Comparison of ENCODE assay signal across 13 cellular contexts in the genomic region with DNA sequence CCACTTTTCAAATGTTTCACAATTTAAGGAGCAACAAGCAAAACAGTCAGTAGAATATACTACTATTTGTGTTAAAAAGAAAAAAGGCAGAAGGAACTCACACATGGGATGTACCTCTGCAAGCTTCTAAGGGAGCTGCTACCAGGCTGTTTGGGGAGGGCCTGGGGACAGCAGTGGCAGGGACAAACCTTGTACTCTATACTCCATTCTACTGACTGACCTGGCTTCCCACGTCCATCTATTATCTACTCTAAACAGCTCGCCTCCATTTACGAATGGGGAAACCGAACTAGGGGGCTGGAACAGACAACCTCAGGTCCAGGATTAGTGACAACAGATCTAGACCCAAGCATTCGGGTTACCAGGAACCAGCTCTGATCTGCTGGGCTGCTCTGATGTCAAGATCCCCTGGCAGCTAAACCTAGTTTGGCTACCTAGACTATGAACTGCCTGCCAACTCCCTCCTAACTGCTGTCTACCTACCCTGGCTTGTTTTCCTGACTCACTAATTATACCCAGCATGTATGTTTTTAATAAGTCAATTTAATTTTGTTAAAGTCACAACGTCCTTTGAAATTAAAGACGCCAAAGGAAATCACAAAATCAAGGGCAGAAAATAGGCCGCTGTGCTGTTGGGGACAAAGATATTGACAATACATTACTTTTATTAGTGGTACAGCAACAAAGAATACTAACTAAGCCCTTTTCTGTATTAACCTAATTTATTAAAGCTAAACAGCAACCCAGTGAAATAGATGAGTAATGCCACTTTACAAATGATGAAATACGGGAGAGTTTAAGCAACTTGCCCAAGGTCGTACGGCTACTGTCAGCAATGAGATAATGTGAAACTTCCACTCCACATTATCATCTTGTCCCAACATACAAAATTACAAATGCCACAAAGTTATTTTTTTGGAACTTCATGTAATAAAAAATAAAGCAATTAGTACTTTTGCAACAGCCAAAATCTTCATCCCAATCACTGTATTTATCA. TPM values are rescaled to one million over a fixed set of nuclear protein-coding genes. Genes with fewer than 3 reads are reported as not detected.
A peak's percentile ranks its signal among the peaks of the same experiment; 100 is the strongest.
DNase-seq lines count a peak whose midpoint lies in the region; ATAC-seq and TF ChIP-seq lines count a peak whose summit lies in the region.
"Had no signal": no experiment of that assay in that cellular context is flagged by ENCODE, and none has a peak within 500 bp of the region (broad histone marks: within the 10 kb centered on the region; RNA-seq: fewer than 3 reads in every experiment).

No MANE protein-coding gene starts in this region.

- no peaks in the 10 kb centered on the region for H3K9me3 ChIP-seq in Panc1 (ENCODE audit: control insufficient read depth, insufficient read depth, low read depth, low read length)

- peaks cover 3% of the 10 kb centered on the region; the same call in 1 of the 2 replicates for H3K36me3 ChIP-seq in Panc1 (ENCODE audit: control insufficient read depth, insufficient read depth, low read length)
- H3K36me3 ChIP-seq: neural progenitor cell had no signal

- H3K36me3 Mint-ChIP-seq in CD14-positive monocyte (peaks cover 68 to 77% of the 10 kb centered on the region in 2 donors), neural crest cell (ENCODE audit: low read depth) (no peaks in the 10 kb centered on the region)

- TF ChIP-seq CTCF in CD14-positive monocyte (IDR thresholded peaks at IDR 0.05) (no peak), Panc1 (IDR thresholded peaks at IDR 0.05) (no peak), neural crest cell (conservative IDR thresholded peaks at IDR 0.05) (no peak)

- CTCF ChIA-PET in Panc1 (lab: Charles Lee), result interaction anchor here (0.6 kb wide), 2 partner anchors 8 to 314 kb away, joined by 4 to 7 read pairs; no protein-coding TSS in a partner anchor

- H3K4me3 ChIP-seq in Panc1 (ENCODE audit: low read depth in 2 of 2, low read length in 2 of 2), result peak overlapping the region; percentile 15 to 86; a peak in 3 of 4 replicates
- H3K4me3 ChIP-seq: neural progenitor cell had no signal

- no TSS peak for BruUV-seq in Panc1 (replicated peaks; lab: Mats Ljungman, UMichigan)

- H3K27ac ChIP-seq in Panc1 (ENCODE audit: low read length), result peak overlapping the region; percentile 96
- H3K27ac ChIP-seq: neural progenitor cell had no signal

- ATAC-seq in Panc1 (peak; percentile 47; the same call in 1 of the 2 replicates), HG03354 (IDR thresholded peaks at IDR 0.05; ENCODE audit: poor library complexity, severe bottlenecking, unreplicated experiment) (no peak)
- ATAC-seq: activated CD8-positive, alpha-beta T cell treated with anti-CD3 and anti-CD28 coated beads, Interleukin-2, amount 10 ng/mL, durations not matched to agents 7 days and 5 days had no signal

- H3K27ac Mint-ChIP-seq in CD14-positive monocyte (peak overlapping the region; percentile 73 to 100 (median 87)), neural crest cell (ENCODE audit: unreplicated experiment) (peak overlapping the region; percentile 17)
- H3K27ac Mint-ChIP-seq: activated CD8-positive, alpha-beta T cell treated with anti-CD3 and anti-CD28 coated beads, Interleukin-2, amount 10 ng/mL, durations not matched to agents 7 days and 5 days; activated naive CD4-positive, alpha-beta T cell treated with anti-CD3 and anti-CD28 coated beads for 36 hours; H9 had no signal

- H3K9me3 Mint-ChIP-seq in CD14-positive monocyte (peaks cover 0 to 3% (median 0%) of the 10 kb centered on the region in 7 donors), neural crest cell (no peaks in the 10 kb centered on the region)
- H3K9me3 Mint-ChIP-seq: activated naive CD4-positive, alpha-beta T cell treated with anti-CD3 and anti-CD28 coated beads for 36 hours; H9; neural progenitor cell had no signal

- H3K4me1 ChIP-seq in Panc1 (ENCODE audit: control insufficient read depth, insufficient read depth, low read length), result peaks cover 75% of the 10 kb centered on the region

- peak overlapping the region; percentile 99 for H3K4me3 Mint-ChIP-seq in CD14-positive monocyte
- H3K4me3 Mint-ChIP-seq in neural crest cell, result peak overlapping the region; percentile 22
- H3K4me3 Mint-ChIP-seq: activated CD8-positive, alpha-beta T cell treated with anti-CD3 and anti-CD28 coated beads, Interleukin-2, amount 10 ng/mL, durations not matched to agents 7 days and 5 days; activated naive CD4-positive, alpha-beta T cell treated with anti-CD3 and anti-CD28 coated beads for 36 hours; H9; neural progenitor cell had no signal

- intact Hi-C loops in CD14-positive monocyte (cut with micrococcal nuclease) (no loop called here), Panc1 (cut with micrococcal nuclease; ENCODE audit: unreplicated experiment) (no loop called here)

- no peaks in the 10 kb centered on the region for H3K27me3 Mint-ChIP-seq in CD14-positive monocyte (ENCODE audit: low read depth in 3 of 3)
- H3K27me3 Mint-ChIP-seq in neural crest cell (ENCODE audit: low read depth), result no peaks in the 10 kb centered on the region

- peaks cover 78% of the 10 kb centered on the region for H3K4me1 Mint-ChIP-seq in CD14-positive monocyte
- H3K4me1 Mint-ChIP-seq in neural crest cell, result peaks cover 65% of the 10 kb centered on the region

- POLR2A ChIA-PET in Panc1 (lab: Charles Lee), result interaction anchor here (0.7 kb wide), 1 partner anchor 110 kb away, joined by 11 read pairs; no protein-coding TSS in a partner anchor

- H3K27me3 ChIP-seq in Panc1 (ENCODE audit: control insufficient read depth, insufficient read depth, low read length), result no peaks in the 10 kb centered on the region
- H3K27me3 ChIP-seq: neural progenitor cell had no signal

- in situ Hi-C loops in Panc1 (cut with HindIII; ENCODE audit: low pct_unique_long_range_greater_than_20kb, low sequenced_read_pairs), result no loop called here

- no peak for DNase-seq in CD14-positive monocyte (ENCODE audit: low spot score)
- DNase-seq in Panc1 (ENCODE audit: low read depth, low spot score), result no peak
- peak; percentile 40 for DNase-seq in fibroblast of gingiva (ENCODE audit: low read depth)
- DNase-seq in neural crest cell (ENCODE audit: low read depth, low spot score), result no peak
- DNase-seq in stimulated activated CD4-positive, alpha-beta T cell treated with anti-CD3 and anti-CD28 coated beads, Interleukin-4, amount 100 ng/mL, for 24 hours, result no peak
- no peak for DNase-seq in midbrain (lab: John Stamatoyannopoulos, UW)
- DNase-seq in DMS153 (lab: John Stamatoyannopoulos, UW), result no peak
- DNase-seq: activated CD8-positive, alpha-beta T cell treated with anti-CD3 and anti-CD28 coated beads, Interleukin-2, amount 10 ng/mL, durations not matched to agents 7 days and 5 days; activated naive CD4-positive, alpha-beta T cell treated with anti-CD3 and anti-CD28 coated beads for 36 hours; H9; NCI-H345 had no signal

RNA-seq across cellular contexts. Expression of gene PSAP, which starts 5.3 kb away (rescaled TPM):
- polyA plus RNA-seq in CD14-positive monocyte, result 1,000 to 10,000 TPM; 7,346 to 8,673 TPM
- total RNA-seq in Panc1 (2021; ENCODE audit: unreplicated experiment) (3,649 TPM), neural crest cell (272 and 295 TPM in 2 replicates)
- 4,189 TPM for polyA plus RNA-seq in Panc1 (2012; ENCODE audit: insufficient read length)

Comparison
In these comparisons a context has a peak if more than half of its experiments do, and no peak if none do; other contexts are left out.
1. RNA of gene PSAP, which starts 5.3 kb away (total RNA-seq): 3,649 TPM in Panc1 (single experiment); 272 to 295 TPM in neural crest cell; every median in the first group is over 10 times any median in the second.